Comparison of ENCODE assay signal across 19 cellular contexts in genomic region chr4:24140892-24141291, GRCh38.
DNase-seq lines count a peak whose midpoint lies in the region; ATAC-seq and TF ChIP-seq lines count a peak whose summit lies in the region.
"Had no signal": no experiment of that assay in that cellular context is flagged by ENCODE, and none has a peak within 500 bp of the region (broad histone marks: within the 10 kb centered on the region; RNA-seq: fewer than 3 reads in every experiment).

No MANE protein-coding gene starts in this region.

- H3K23ac ChIP-seq in IMR-90 (ENCODE audit: low read depth, low read length) = no peak overlapping the region
- no peak overlapping the region for H3K23ac ChIP-seq in mesenchymal stem cell (ENCODE audit: low read length in 2 of 2)
- no peak overlapping the region for H3K23ac ChIP-seq in trophoblast cell (ENCODE audit: low read length)

- no peak overlapping the region for H3K18ac ChIP-seq in IMR-90 (ENCODE audit: low read depth, low read length)
- H3K18ac ChIP-seq in mesenchymal stem cell (ENCODE audit: low read depth in 1 of 2, low read length in 2 of 2) = no peak overlapping the region
- H3K18ac ChIP-seq in trophoblast cell (ENCODE audit: low read length) = no peak overlapping the region

- H2BK20ac ChIP-seq in IMR-90 (ENCODE audit: low read depth, low read length) = no peak overlapping the region

- no peaks in the 10 kb centered on the region for H4K20me1 ChIP-seq in IMR-90 (ENCODE audit: insufficient read depth, low read length)
- H4K20me1 ChIP-seq: BLaER1 treated with 17β-estradiol and CSF1 and Interleukin-3, amounts not matched to agents 10 nM and 100 nM had no signal

- no peak overlapping the region for H2AK5ac ChIP-seq in IMR-90 (ENCODE audit: low read depth, low read length)
- H2AK5ac ChIP-seq in mesenchymal stem cell (ENCODE audit: low read length, severe bottlenecking) = no peak overlapping the region
- no peak overlapping the region for H2AK5ac ChIP-seq in trophoblast cell (ENCODE audit: low read length)

- H3K79me2 ChIP-seq in trophoblast cell (ENCODE audit: control insufficient read depth, insufficient read depth, low read length, poor library complexity) = no peaks in the 10 kb centered on the region

- H2BK15ac ChIP-seq in IMR-90 (ENCODE audit: low read depth, low read length) = no peak overlapping the region
- no peak overlapping the region for H2BK15ac ChIP-seq in mesenchymal stem cell (ENCODE audit: low read depth, poor library complexity, severe bottlenecking)

- H4K5ac ChIP-seq in IMR-90 (ENCODE audit: low read depth, low read length) = no peak overlapping the region

- TF ChIP-seq CTCF in cardiac muscle cell (IDR thresholded peaks at IDR 0.05; ENCODE audit: low read depth, low read length) (no peak), IMR-90 (conservative IDR thresholded peaks at IDR 0.05; ENCODE audit: low read depth, low read length) (no peak), body of pancreas (IDR thresholded peaks at IDR 0.05) (no peak)

- H3K79me1 ChIP-seq in IMR-90 (ENCODE audit: low read depth in 1 of 2, low read length in 2 of 2) (no peaks in the 10 kb centered on the region), mesenchymal stem cell (replicated peaks; ENCODE audit: low read length, poor library complexity, severe bottlenecking) (no peaks in the 10 kb centered on the region), trophoblast cell (ENCODE audit: low read length) (no peaks in the 10 kb centered on the region)

- TF ChIP-seq RAD21 in IMR-90 (IDR thresholded peaks at IDR 0.05; ENCODE audit: low read length) = no peak

- no peak overlapping the region for H2AK9ac ChIP-seq in IMR-90 (replicated peaks; ENCODE audit: low read depth, low read length, poor library complexity)

- H3K9me1 ChIP-seq in IMR-90 (ENCODE audit: insufficient read depth, low read length) = no peaks in the 10 kb centered on the region

- peaks cover 12% of the 10 kb centered on the region for H3K4me1 ChIP-seq in cardiac muscle cell (ENCODE audit: low read depth)
- peaks cover 8% of the 10 kb centered on the region; the same call in 1 of the 2 replicates for H3K4me1 ChIP-seq in IMR-90 (ENCODE audit: control insufficient read depth, insufficient read depth, low read length)
- H3K4me1 ChIP-seq in mesenchymal stem cell (ENCODE audit: control insufficient read depth, insufficient read depth, low read depth, low read length) = no peaks in the 10 kb centered on the region
- H3K4me1 ChIP-seq in trophoblast cell (ENCODE audit: control insufficient read depth in 1 of 2, insufficient read depth in 2 of 2, low read length in 2 of 2) = no peaks in the 10 kb centered on the region
- no peaks in the 10 kb centered on the region for H3K4me1 ChIP-seq in body of pancreas
- H3K4me1 ChIP-seq: A549; BLaER1 treated with 17β-estradiol and CSF1 and Interleukin-3, amounts not matched to agents 10 nM and 100 nM; Caco-2 had no signal

- H3K27me3 ChIP-seq in cardiac muscle cell (peaks cover 2% of the 10 kb centered on the region), IMR-90 (ENCODE audit: control insufficient read depth, insufficient read depth, low read length) (peaks cover 2% of the 10 kb centered on the region), mesenchymal stem cell (ENCODE audit: control insufficient read depth in 1 of 2, insufficient read depth in 1 of 2, low read length in 2 of 2) (no peaks in the 10 kb centered on the region), trophoblast cell (ENCODE audit: insufficient read depth, low read length) (no peaks in the 10 kb centered on the region), body of pancreas (no peaks in the 10 kb centered on the region)
- H3K27me3 ChIP-seq: BLaER1 treated with 17β-estradiol and CSF1 and Interleukin-3, amounts not matched to agents 10 nM and 100 nM had no signal

- H4K91ac ChIP-seq in IMR-90 (ENCODE audit: insufficient read depth, low read depth, low read length) = no peak overlapping the region
- H4K91ac ChIP-seq in mesenchymal stem cell (ENCODE audit: low read length) = peak overlapping the region; percentile 62
- H4K91ac ChIP-seq in trophoblast cell (ENCODE audit: low read depth, low read length) = no peak overlapping the region

- H2BK120ac ChIP-seq in IMR-90 (ENCODE audit: low read depth, low read length) (no peak overlapping the region), mesenchymal stem cell (ENCODE audit: low read depth, low read length) (no peak overlapping the region), trophoblast cell (ENCODE audit: insufficient read depth, low read length, poor library complexity) (no peak overlapping the region)

- dilution Hi-C loops in IMR-90 (cut with HindIII; ENCODE audit: low sequenced_read_pairs, unreplicated experiment) = no loop called here

- in situ Hi-C loops in IMR-90 (cut with MboI; ENCODE audit: low sequenced_read_pairs) = no loop called here

- no TSS peak for BruUV-seq in IMR-90 (replicated peaks; lab: Mats Ljungman, UMichigan)

- no peak overlapping the region for H2BK5ac ChIP-seq in IMR-90 (ENCODE audit: low read depth, low read length, poor library complexity, severe bottlenecking)
- no peak overlapping the region for H2BK5ac ChIP-seq in mesenchymal stem cell (ENCODE audit: low read depth, low read length, poor library complexity, severe bottlenecking)
- no peak overlapping the region for H2BK5ac ChIP-seq in trophoblast cell (ENCODE audit: low read depth, low read length, poor library complexity)

- H3K9me3 ChIP-seq in cardiac muscle cell (ENCODE audit: low read depth) = no peaks in the 10 kb centered on the region
- no peaks in the 10 kb centered on the region for H3K9me3 ChIP-seq in IMR-90 (ENCODE audit: control insufficient read depth, insufficient read depth, low read length)
- no peaks in the 10 kb centered on the region for H3K9me3 ChIP-seq in mesenchymal stem cell (ENCODE audit: control insufficient read depth, low read length)
- no peaks in the 10 kb centered on the region for H3K9me3 ChIP-seq in trophoblast cell (ENCODE audit: insufficient read depth, low read depth, low read length)
- no peaks in the 10 kb centered on the region for H3K9me3 ChIP-seq in body of pancreas
- H3K9me3 ChIP-seq: A549; BLaER1 treated with 17β-estradiol and CSF1 and Interleukin-3, amounts not matched to agents 10 nM and 100 nM; Caco-2 had no signal

- no peaks in the 10 kb centered on the region for H3K36me3 ChIP-seq in cardiac muscle cell
- no peaks in the 10 kb centered on the region for H3K36me3 ChIP-seq in IMR-90 (ENCODE audit: control insufficient read depth, insufficient read depth, low read length)
- no peaks in the 10 kb centered on the region for H3K36me3 ChIP-seq in mesenchymal stem cell (ENCODE audit: control insufficient read depth in 1 of 2, insufficient read depth in 2 of 2, low read depth in 1 of 2, low read length in 2 of 2)
- no peaks in the 10 kb centered on the region for H3K36me3 ChIP-seq in trophoblast cell (ENCODE audit: control insufficient read depth in 1 of 2, insufficient read depth in 2 of 2, low read length in 2 of 2)
- no peaks in the 10 kb centered on the region for H3K36me3 ChIP-seq in body of pancreas (replicated peaks in 1 of 2; ENCODE audit: insufficient read depth in 1 of 2, low read depth in 2 of 2)
- H3K36me3 ChIP-seq: BLaER1 treated with 17β-estradiol and CSF1 and Interleukin-3, amounts not matched to agents 10 nM and 100 nM had no signal

- H3K27ac ChIP-seq in cardiac muscle cell (peak overlapping the region; percentile 72), IMR-90 (ENCODE audit: insufficient read depth, low read length) (no peak overlapping the region), mesenchymal stem cell (ENCODE audit: low read length, poor library complexity, severe bottlenecking) (no peak overlapping the region), trophoblast cell (ENCODE audit: low read depth, low read length) (no peak overlapping the region), body of pancreas (no peak overlapping the region)
- H3K27ac ChIP-seq: 22Rv1; A549; BLaER1 treated with 17β-estradiol and CSF1 and Interleukin-3, amounts not matched to agents 10 nM and 100 nM; C4-2B had no signal

- no peak overlapping the region for H3K56ac ChIP-seq in IMR-90 (ENCODE audit: extremely low read depth, insufficient read depth, low read length)

- intact Hi-C loops in Right ventricle myocardium inferior (cut with DNase I) = no loop called here
- intact Hi-C loops in IMR-90 (cut with micrococcal nuclease) = no loop called here
- intact Hi-C loops in body of pancreas (cut with DNase I) = no loop called here

- no peak overlapping the region for H2BK12ac ChIP-seq in mesenchymal stem cell (ENCODE audit: low read length in 2 of 2)
- H2BK12ac ChIP-seq in trophoblast cell (ENCODE audit: low read length) = no peak overlapping the region

- no peak overlapping the region for H4K8ac ChIP-seq in IMR-90 (ENCODE audit: low read depth in 2 of 2, low read length in 2 of 2)
- no peak overlapping the region for H4K8ac ChIP-seq in mesenchymal stem cell (ENCODE audit: low read length)
- no peak overlapping the region for H4K8ac ChIP-seq in trophoblast cell (ENCODE audit: low read depth, low read length)

- H3K14ac ChIP-seq in IMR-90 (replicated peaks; ENCODE audit: low read depth, low read length) = no peak overlapping the region
- H3K14ac ChIP-seq in mesenchymal stem cell (ENCODE audit: low read length in 2 of 2) = no peak overlapping the region
- H3K14ac ChIP-seq in trophoblast cell (ENCODE audit: low read length) = no peak overlapping the region

- CTCF ChIA-PET in IMR-90 (lab: Yijun Ruan, JAX) = interaction anchor here (0.6 kb wide), 1 partner anchor 221 kb away, joined by 3 read pairs; no protein-coding TSS in a partner anchor

- no peak for ATAC-seq in Right ventricle myocardium inferior
- ATAC-seq in IMR-90 (ENCODE audit: low read depth) = no peak
- ATAC-seq in HG03039 (IDR thresholded peaks at IDR 0.05; ENCODE audit: unreplicated experiment) = no peak
- no peak for ATAC-seq in HG02678 (IDR thresholded peaks at IDR 0.05; ENCODE audit: unreplicated experiment)
- no peak for ATAC-seq in body of pancreas
- ATAC-seq: A549; CD8-positive, alpha-beta T cell had no signal

- TF ChIP-seq POLR2A in IMR-90 (IDR thresholded peaks at IDR 0.05; ENCODE audit: low read depth, low read length) (no peak), body of pancreas (IDR thresholded peaks at IDR 0.05) (no peak)

- no peak overlapping the region for H3K4ac ChIP-seq in IMR-90 (ENCODE audit: low read depth, low read length)
- H3K4ac ChIP-seq in mesenchymal stem cell (ENCODE audit: low read depth in 1 of 2, low read length in 2 of 2) = no peak overlapping the region
- no peak overlapping the region for H3K4ac ChIP-seq in trophoblast cell (ENCODE audit: low read depth, low read length)

- no peak overlapping the region for H4K12ac ChIP-seq in trophoblast cell (ENCODE audit: low read depth, low read length)

- DNase-seq in cardiac muscle cell (ENCODE audit: low read depth in 1 of 2, low spot score in 1 of 2) (no peak), Right ventricle myocardium inferior (ENCODE audit: missing footprints) (no peak), IMR-90 (no peak), mesenchymal stem cell (no peak), trophoblast cell (no peak), body of pancreas (no peak)
- DNase-seq: AML-193; Caco-2; Calu3; CD4-positive, alpha-beta T cell; CD8-positive, alpha-beta T cell; DMS79 treated with DMSO at 0.1 percent for 48 hours; GF-D8 had no signal

- H2AFZ ChIP-seq in IMR-90 (replicated peaks; ENCODE audit: low read length, poor library complexity) = no peak overlapping the region
- no peak overlapping the region for H2AFZ ChIP-seq in mesenchymal stem cell (ENCODE audit: low read depth, low read length)
- no peak overlapping the region for H2AFZ ChIP-seq in trophoblast cell (ENCODE audit: insufficient read depth, low read length, poor library complexity)

- no peak overlapping the region for H3K4me2 ChIP-seq in IMR-90 (ENCODE audit: low read depth, low read length)
- no peak overlapping the region for H3K4me2 ChIP-seq in mesenchymal stem cell (ENCODE audit: low read length, poor library complexity, severe bottlenecking)
- H3K4me2 ChIP-seq in trophoblast cell (ENCODE audit: low read length) = no peak overlapping the region
- H3K4me2 ChIP-seq: A549; BLaER1 treated with 17β-estradiol and CSF1 and Interleukin-3, amounts not matched to agents 10 nM and 100 nM had no signal

- H3K9ac ChIP-seq in IMR-90 (ENCODE audit: low read depth, low read length) (no peak overlapping the region), mesenchymal stem cell (ENCODE audit: low read length) (no peak overlapping the region), trophoblast cell (ENCODE audit: low read length) (no peak overlapping the region)
- H3K9ac ChIP-seq: BLaER1 treated with 17β-estradiol and CSF1 and Interleukin-3, amounts not matched to agents 10 nM and 100 nM had no signal

- POLR2A ChIA-PET in IMR-90 (lab: Charles Lee; ENCODE audit: unreplicated experiment) = no interaction called here

- H3K4me3 ChIP-seq in cardiac muscle cell (no peak overlapping the region), IMR-90 (ENCODE audit: insufficient read depth, low read depth, low read length) (no peak overlapping the region), mesenchymal stem cell (ENCODE audit: insufficient read depth in 1 of 2, low read depth in 1 of 2, low read length in 2 of 2) (no peak overlapping the region), trophoblast cell (ENCODE audit: low read depth, low read length) (peak overlapping the region; percentile 24), body of pancreas (no peak overlapping the region)
- H3K4me3 ChIP-seq: A549; BLaER1 treated with 17β-estradiol and CSF1 and Interleukin-3, amounts not matched to agents 10 nM and 100 nM had no signal

- no CpG with 5 or more reads among the region's 3 CpGs for WGBS in IMR-90 (ENCODE audit: extremely low coverage in 2 of 2, insufficient read length in 1 of 2), 2 experiments
- 100% methylated on average over 3 of the region's 3 CpGs for WGBS in mesenchymal stem cell
- WGBS in trophoblast cell (ENCODE audit: extremely low coverage, insufficient coverage, insufficient read length) = no CpG with 5 or more reads among the region's 3 CpGs
- WGBS in body of pancreas, 2 donors = 61 to 79% methylated on average over 3 of the region's 3 CpGs
